In the genomic region with DNA sequence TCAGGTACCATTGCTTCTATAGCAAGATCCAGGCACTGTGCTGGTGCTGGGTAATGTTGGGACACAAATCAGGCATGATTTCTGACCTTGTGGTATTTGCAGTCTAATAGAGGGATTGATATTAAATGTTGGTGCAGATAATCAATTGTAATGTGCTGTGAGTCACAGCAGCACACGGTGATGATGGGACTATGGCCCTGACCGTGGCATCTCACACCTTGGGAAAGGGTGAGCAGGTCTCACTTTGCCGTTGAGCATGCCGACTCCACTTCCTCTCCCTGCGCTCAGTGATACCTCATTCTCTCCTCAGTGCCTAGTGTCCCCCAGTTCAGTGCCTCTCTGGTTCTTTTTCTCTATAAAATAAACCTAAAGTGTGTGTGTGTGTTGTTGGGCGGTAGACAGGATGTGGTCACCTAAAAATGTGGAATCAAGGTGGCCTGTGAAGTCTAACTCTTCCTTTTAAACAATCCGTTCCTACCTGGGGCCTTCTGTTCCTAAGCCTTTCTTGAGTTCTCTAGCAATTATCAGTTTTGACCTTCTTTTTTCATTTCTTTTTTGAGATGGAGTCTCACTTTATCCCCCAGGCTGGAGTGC, we compare ENCODE assay signal across 16 cellular contexts.
A peak's percentile ranks its signal among the peaks of the same experiment; 100 is the strongest.
DNase-seq lines count a peak whose midpoint lies in the region; ATAC-seq and TF ChIP-seq lines count a peak whose summit lies in the region.
"Had no signal": no experiment of that assay in that cellular context is flagged by ENCODE, and none has a peak within 500 bp of the region (broad histone marks: within the 10 kb centered on the region; RNA-seq: fewer than 3 reads in every experiment).

No MANE protein-coding gene starts in this region.

- H3K27me3 Mint-ChIP-seq in activated T-cell treated with anti-CD3 and anti-CD28 coated beads, Interleukin-2, amount 50 U/mL, for 24 hours, result no peaks in the 10 kb centered on the region
- H3K27me3 Mint-ChIP-seq in CD4-positive, alpha-beta memory T cell, result no peaks in the 10 kb centered on the region
- no peaks in the 10 kb centered on the region for H3K27me3 Mint-ChIP-seq in effector memory CD8-positive, alpha-beta T cell

- no peaks in the 10 kb centered on the region for H4K20me1 ChIP-seq in Loucy (ENCODE audit: insufficient read depth, low read length, poor library complexity, severe bottlenecking)

- no peak overlapping the region for H3K27ac ChIP-seq in CD4-positive, alpha-beta memory T cell (ENCODE audit: low read depth, low read length)
- H3K27ac ChIP-seq: GM23248 had no signal

- no peak overlapping the region for H3K9ac ChIP-seq in Loucy (ENCODE audit: low read depth, low read length, poor library complexity, severe bottlenecking)
- H3K9ac ChIP-seq: GM23248 had no signal

- no peaks in the 10 kb centered on the region for H3K9me3 ChIP-seq in CD4-positive, alpha-beta memory T cell (ENCODE audit: control insufficient read depth in 1 of 2, low read length in 2 of 2)
- no peaks in the 10 kb centered on the region for H3K9me3 ChIP-seq in Loucy (ENCODE audit: insufficient read depth, low read depth, low read length)

- CTCF ChIA-PET in CD4-positive, alpha-beta memory T cell (lab: Charles Lee; ENCODE audit: partially characterized antibody), result no interaction called here

- H3K4me1 Mint-ChIP-seq in activated T-cell treated with anti-CD3 and anti-CD28 coated beads, Interleukin-2, amount 50 U/mL, for 24 hours (ENCODE audit: low read depth), result peaks cover 32% of the 10 kb centered on the region
- peaks cover 10 to 19% (median 16%) of the 10 kb centered on the region in 4 donors for H3K4me1 Mint-ChIP-seq in CD4-positive, alpha-beta memory T cell
- peaks cover 0 to 10% of the 10 kb centered on the region in 2 donors for H3K4me1 Mint-ChIP-seq in effector memory CD8-positive, alpha-beta T cell (ENCODE audit: low read depth in 2 of 2)

- no peak for TF ChIP-seq CTCF in Loucy (conservative IDR thresholded peaks at IDR 0.05; ENCODE audit: low read length)

- H3K9me2 ChIP-seq in Loucy (replicated peaks; ENCODE audit: low read depth, low read length), result no peaks in the 10 kb centered on the region

- H3K79me2 ChIP-seq in Loucy (ENCODE audit: insufficient read depth, low read length), result no peaks in the 10 kb centered on the region

- no peak for ATAC-seq in effector memory CD8-positive, alpha-beta T cell (replicated peaks)
- ATAC-seq in HG03095 (IDR thresholded peaks at IDR 0.05; ENCODE audit: unreplicated experiment), result no peak

- H2AFZ ChIP-seq in Loucy (ENCODE audit: low read length), result no peak overlapping the region
- H2AFZ ChIP-seq: GM23248 had no signal

- no peak overlapping the region for H3K4me3 ChIP-seq in CD4-positive, alpha-beta memory T cell (ENCODE audit: low read length in 2 of 2)
- no peak overlapping the region for H3K4me3 ChIP-seq in Loucy (ENCODE audit: low read length, poor library complexity, severe bottlenecking)
- H3K4me3 ChIP-seq: GM23248 had no signal

- DNase-seq in activated T-cell treated with anti-CD3 and anti-CD28 coated beads, Interleukin-2, amount 50 U/mL, for 24 hours, result no peak
- no peak for DNase-seq in activated T-cell treated with anti-CD3 and anti-CD28 coated beads for 4 hours
- DNase-seq in CD4-positive, alpha-beta memory T cell, result no peak
- no peak for DNase-seq in effector memory CD8-positive, alpha-beta T cell
- no peak for DNase-seq in HK-2 (ENCODE audit: unreplicated experiment)
- no peak for DNase-seq in germinal center (ENCODE audit: low spot score)
- DNase-seq: DMS79 treated with DMSO at 0.1 percent for 48 hours, GM23248, Karpas-422, MM.1S, NCI-H1092 treated with DMSO at 0.1 percent for 48 hours, NCI-H2227 treated with DMSO at 0.1 percent for 48 hours, NCI-H524, Right ventricle myocardium superior had no signal

- peaks cover 5% of the 10 kb centered on the region for H3K4me1 ChIP-seq in CD4-positive, alpha-beta memory T cell (ENCODE audit: insufficient read depth, low read length)
- peaks cover 8% of the 10 kb centered on the region for H3K4me1 ChIP-seq in Loucy (ENCODE audit: insufficient read depth, low read length, poor library complexity, severe bottlenecking)

- intact Hi-C loops in CD4-positive, alpha-beta memory T cell (cut with micrococcal nuclease), result no loop called here

- POLR2A ChIA-PET in CD4-positive, alpha-beta memory T cell (lab: Charles Lee; ENCODE audit: partially characterized antibody), result no interaction called here

- H3K4me3 Mint-ChIP-seq in activated T-cell treated with anti-CD3 and anti-CD28 coated beads, Interleukin-2, amount 50 U/mL, for 24 hours, result no peak overlapping the region
- no peak overlapping the region for H3K4me3 Mint-ChIP-seq in CD4-positive, alpha-beta memory T cell
- no peak overlapping the region for H3K4me3 Mint-ChIP-seq in effector memory CD8-positive, alpha-beta T cell

- peak overlapping the region; percentile 37 for H3K4me2 ChIP-seq in Loucy (ENCODE audit: low read depth, low read length, poor library complexity, severe bottlenecking)

- H3K9me3 Mint-ChIP-seq in activated T-cell treated with anti-CD3 and anti-CD28 coated beads, Interleukin-2, amount 50 U/mL, for 24 hours, result no peaks in the 10 kb centered on the region
- H3K9me3 Mint-ChIP-seq in CD4-positive, alpha-beta memory T cell, result no peaks in the 10 kb centered on the region
- H3K9me3 Mint-ChIP-seq in effector memory CD8-positive, alpha-beta T cell, result no peaks in the 10 kb centered on the region

- H3K27me3 ChIP-seq in CD4-positive, alpha-beta memory T cell (ENCODE audit: insufficient read depth, low read length), result no peaks in the 10 kb centered on the region
- no peaks in the 10 kb centered on the region for H3K27me3 ChIP-seq in Loucy (ENCODE audit: insufficient read depth, low read length, poor library complexity, severe bottlenecking)

- no peaks in the 10 kb centered on the region for H3K36me3 ChIP-seq in CD4-positive, alpha-beta memory T cell (ENCODE audit: insufficient read depth, low read length)
- 0 out of 2 replicates have a peak, but pooled peaks cover 3% of the 10 kb centered on the region for H3K36me3 ChIP-seq in Loucy (ENCODE audit: insufficient read depth, low read length)

- no peaks in the 10 kb centered on the region for H3F3A ChIP-seq in Loucy (ENCODE audit: low read depth)

- peak overlapping the region; percentile 44 for H3K27ac Mint-ChIP-seq in activated T-cell treated with anti-CD3 and anti-CD28 coated beads, Interleukin-2, amount 50 U/mL, for 24 hours
- H3K27ac Mint-ChIP-seq in CD4-positive, alpha-beta memory T cell, result peak overlapping the region in 5 of 7 donors; percentile 5 to 77 (median 53)
- peak overlapping the region; percentile 8 to 60 for H3K27ac Mint-ChIP-seq in effector memory CD8-positive, alpha-beta T cell

- peaks cover 54% of the 10 kb centered on the region for H3K36me3 Mint-ChIP-seq in activated T-cell treated with anti-CD3 and anti-CD28 coated beads, Interleukin-2, amount 50 U/mL, for 24 hours (ENCODE audit: low read depth)
- peaks cover 18% of the 10 kb centered on the region in 2 donors for H3K36me3 Mint-ChIP-seq in CD4-positive, alpha-beta memory T cell
- peaks cover 5% of the 10 kb centered on the region for H3K36me3 Mint-ChIP-seq in effector memory CD8-positive, alpha-beta T cell (ENCODE audit: insufficient read depth)
